ENCODE assay signal across 1 cellular context in genomic region chr6:15386110-15386755, GRCh38.
TF ChIP-seq lines count a peak whose summit lies in the region.

No MANE protein-coding gene starts in this region.

TF ChIP-seq in GM23338, 12 proteins besides CTCF, POLR2A, EP300 and RAD21 (continued from another document):
- no peak for TF ChIP-seq ZNF462 (CRISPR knock-in tag; IDR thresholded peaks at IDR 0.05)
- no peak for TF ChIP-seq JUNB (IDR thresholded peaks at IDR 0.05; ENCODE audit: unreplicated experiment)
- TF ChIP-seq REST (IDR thresholded peaks at IDR 0.05; ENCODE audit: unreplicated experiment) = no peak
TF ChIP-seq in GM23338: peak in this region for 0.
